In the genomic region with DNA sequence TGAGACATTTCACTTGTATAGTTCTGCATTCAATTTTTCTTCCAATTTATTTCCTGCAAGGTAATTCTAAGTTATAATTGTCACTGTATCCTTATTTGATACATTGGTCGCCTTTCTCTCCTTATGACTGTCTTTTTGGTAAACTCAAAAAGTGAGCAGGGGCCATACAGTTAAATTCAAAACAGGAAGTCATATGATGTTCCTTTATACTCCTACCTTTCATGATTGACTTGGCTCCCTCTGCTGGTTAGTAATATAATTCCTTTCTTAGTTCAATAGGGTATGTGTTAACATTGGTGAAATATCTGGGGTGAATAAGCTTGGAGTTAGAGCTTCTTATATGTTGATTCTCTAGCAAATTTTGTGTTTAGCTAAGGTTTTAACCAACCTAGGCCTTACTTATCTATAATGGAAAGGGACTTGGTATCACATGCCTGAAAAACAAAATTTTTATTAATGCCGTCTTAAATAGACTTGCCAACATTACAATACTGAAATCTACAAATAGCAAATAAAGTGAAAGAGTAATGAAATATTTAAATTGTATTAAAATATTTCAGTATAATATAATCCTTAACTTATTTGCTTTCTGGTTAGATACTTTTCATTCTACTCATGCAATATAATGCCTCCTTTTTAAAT, we compare ENCODE assay signal across 1 cellular context.
TF ChIP-seq lines count a peak whose summit lies in the region.

No MANE protein-coding gene starts in this region.

TF ChIP-seq in H1, 55 proteins besides CTCF, POLR2A, EP300 and RAD21 (continued from another document):
- TF ChIP-seq, protein P1, sequence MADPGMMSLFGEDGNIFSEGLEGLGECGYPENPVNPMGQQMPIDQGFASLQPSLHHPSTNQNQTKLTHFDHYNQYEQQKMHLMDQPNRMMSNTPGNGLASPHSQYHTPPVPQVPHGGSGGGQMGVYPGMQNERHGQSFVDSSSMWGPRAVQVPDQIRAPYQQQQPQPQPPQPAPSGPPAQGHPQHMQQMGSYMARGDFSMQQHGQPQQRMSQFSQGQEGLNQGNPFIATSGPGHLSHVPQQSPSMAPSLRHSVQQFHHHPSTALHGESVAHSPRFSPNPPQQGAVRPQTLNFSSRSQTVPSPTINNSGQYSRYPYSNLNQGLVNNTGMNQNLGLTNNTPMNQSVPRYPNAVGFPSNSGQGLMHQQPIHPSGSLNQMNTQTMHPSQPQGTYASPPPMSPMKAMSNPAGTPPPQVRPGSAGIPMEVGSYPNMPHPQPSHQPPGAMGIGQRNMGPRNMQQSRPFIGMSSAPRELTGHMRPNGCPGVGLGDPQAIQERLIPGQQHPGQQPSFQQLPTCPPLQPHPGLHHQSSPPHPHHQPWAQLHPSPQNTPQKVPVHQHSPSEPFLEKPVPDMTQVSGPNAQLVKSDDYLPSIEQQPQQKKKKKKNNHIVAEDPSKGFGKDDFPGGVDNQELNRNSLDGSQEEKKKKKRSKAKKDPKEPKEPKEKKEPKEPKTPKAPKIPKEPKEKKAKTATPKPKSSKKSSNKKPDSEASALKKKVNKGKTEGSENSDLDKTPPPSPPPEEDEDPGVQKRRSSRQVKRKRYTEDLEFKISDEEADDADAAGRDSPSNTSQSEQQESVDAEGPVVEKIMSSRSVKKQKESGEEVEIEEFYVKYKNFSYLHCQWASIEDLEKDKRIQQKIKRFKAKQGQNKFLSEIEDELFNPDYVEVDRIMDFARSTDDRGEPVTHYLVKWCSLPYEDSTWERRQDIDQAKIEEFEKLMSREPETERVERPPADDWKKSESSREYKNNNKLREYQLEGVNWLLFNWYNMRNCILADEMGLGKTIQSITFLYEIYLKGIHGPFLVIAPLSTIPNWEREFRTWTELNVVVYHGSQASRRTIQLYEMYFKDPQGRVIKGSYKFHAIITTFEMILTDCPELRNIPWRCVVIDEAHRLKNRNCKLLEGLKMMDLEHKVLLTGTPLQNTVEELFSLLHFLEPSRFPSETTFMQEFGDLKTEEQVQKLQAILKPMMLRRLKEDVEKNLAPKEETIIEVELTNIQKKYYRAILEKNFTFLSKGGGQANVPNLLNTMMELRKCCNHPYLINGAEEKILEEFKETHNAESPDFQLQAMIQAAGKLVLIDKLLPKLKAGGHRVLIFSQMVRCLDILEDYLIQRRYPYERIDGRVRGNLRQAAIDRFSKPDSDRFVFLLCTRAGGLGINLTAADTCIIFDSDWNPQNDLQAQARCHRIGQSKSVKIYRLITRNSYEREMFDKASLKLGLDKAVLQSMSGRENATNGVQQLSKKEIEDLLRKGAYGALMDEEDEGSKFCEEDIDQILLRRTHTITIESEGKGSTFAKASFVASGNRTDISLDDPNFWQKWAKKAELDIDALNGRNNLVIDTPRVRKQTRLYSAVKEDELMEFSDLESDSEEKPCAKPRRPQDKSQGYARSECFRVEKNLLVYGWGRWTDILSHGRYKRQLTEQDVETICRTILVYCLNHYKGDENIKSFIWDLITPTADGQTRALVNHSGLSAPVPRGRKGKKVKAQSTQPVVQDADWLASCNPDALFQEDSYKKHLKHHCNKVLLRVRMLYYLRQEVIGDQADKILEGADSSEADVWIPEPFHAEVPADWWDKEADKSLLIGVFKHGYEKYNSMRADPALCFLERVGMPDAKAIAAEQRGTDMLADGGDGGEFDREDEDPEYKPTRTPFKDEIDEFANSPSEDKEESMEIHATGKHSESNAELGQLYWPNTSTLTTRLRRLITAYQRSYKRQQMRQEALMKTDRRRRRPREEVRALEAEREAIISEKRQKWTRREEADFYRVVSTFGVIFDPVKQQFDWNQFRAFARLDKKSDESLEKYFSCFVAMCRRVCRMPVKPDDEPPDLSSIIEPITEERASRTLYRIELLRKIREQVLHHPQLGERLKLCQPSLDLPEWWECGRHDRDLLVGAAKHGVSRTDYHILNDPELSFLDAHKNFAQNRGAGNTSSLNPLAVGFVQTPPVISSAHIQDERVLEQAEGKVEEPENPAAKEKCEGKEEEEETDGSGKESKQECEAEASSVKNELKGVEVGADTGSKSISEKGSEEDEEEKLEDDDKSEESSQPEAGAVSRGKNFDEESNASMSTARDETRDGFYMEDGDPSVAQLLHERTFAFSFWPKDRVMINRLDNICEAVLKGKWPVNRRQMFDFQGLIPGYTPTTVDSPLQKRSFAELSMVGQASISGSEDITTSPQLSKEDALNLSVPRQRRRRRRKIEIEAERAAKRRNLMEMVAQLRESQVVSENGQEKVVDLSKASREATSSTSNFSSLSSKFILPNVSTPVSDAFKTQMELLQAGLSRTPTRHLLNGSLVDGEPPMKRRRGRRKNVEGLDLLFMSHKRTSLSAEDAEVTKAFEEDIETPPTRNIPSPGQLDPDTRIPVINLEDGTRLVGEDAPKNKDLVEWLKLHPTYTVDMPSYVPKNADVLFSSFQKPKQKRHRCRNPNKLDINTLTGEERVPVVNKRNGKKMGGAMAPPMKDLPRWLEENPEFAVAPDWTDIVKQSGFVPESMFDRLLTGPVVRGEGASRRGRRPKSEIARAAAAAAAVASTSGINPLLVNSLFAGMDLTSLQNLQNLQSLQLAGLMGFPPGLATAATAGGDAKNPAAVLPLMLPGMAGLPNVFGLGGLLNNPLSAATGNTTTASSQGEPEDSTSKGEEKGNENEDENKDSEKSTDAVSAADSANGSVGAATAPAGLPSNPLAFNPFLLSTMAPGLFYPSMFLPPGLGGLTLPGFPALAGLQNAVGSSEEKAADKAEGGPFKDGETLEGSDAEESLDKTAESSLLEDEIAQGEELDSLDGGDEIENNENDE (IDR thresholded peaks at IDR 0.05; ENCODE audit: insufficient replicate concordance, low read length): no peak
- no peak for TF ChIP-seq KDM4A (IDR thresholded peaks at IDR 0.05; ENCODE audit: low read depth, low read length, severe bottlenecking)
- TF ChIP-seq CEBPB (IDR thresholded peaks at IDR 0.05; ENCODE audit: low read depth, low read length): no peak
- no peak for TF ChIP-seq TAF1 (IDR thresholded peaks at IDR 0.05; ENCODE audit: low read depth, low read length)
- no peak for TF ChIP-seq NANOG (IDR thresholded peaks at IDR 0.05; ENCODE audit: insufficient read depth, low read depth, low read length, poor library complexity, severe bottlenecking)
- no peak for TF ChIP-seq YY1 (IDR thresholded peaks at IDR 0.05; ENCODE audit: low read depth, low read length)
- TF ChIP-seq SIRT6 (IDR thresholded peaks at IDR 0.05; ENCODE audit: low read length): no peak
- TF ChIP-seq EZH2 (IDR thresholded peaks at IDR 0.05; ENCODE audit: low read depth, low read length, severe bottlenecking): no peak
- no peak for TF ChIP-seq BRCA1 (IDR thresholded peaks at IDR 0.05; ENCODE audit: low read depth, low read length)
- TF ChIP-seq SP2 (IDR thresholded peaks at IDR 0.05; ENCODE audit: low read length): no peak
- no peak for TF ChIP-seq TEAD4 (IDR thresholded peaks at IDR 0.05; ENCODE audit: low read depth, low read length)
